In genomic region chr22:37735054-37735453, GRCh38 we compare ENCODE assay signal across 9 cellular contexts. TPM values are rescaled to one million over a fixed set of nuclear protein-coding genes. Genes with fewer than 3 reads are reported as not detected.
A peak's percentile ranks its signal among the peaks of the same experiment; 100 is the strongest.
DNase-seq lines count a peak whose midpoint lies in the region; ATAC-seq, FAIRE-seq and TF ChIP-seq lines count a peak whose summit lies in the region.
"Had no signal": no experiment of that assay in that cellular context is flagged by ENCODE, and none has a peak within 500 bp of the region (broad histone marks: within the 10 kb centered on the region; RNA-seq: fewer than 3 reads in every experiment).

No MANE protein-coding gene starts in this region.

- H2AK5ac ChIP-seq in neuronal stem cell (ENCODE audit: low read depth, low read length) = peak overlapping the region; percentile 28

- no peak overlapping the region for H3K4me3 Mint-ChIP-seq in CD14-positive monocyte

- no peak overlapping the region for H3K27ac Mint-ChIP-seq in CD14-positive monocyte

- H4K8ac ChIP-seq in neuronal stem cell (ENCODE audit: low read depth, low read length) = no peak overlapping the region

- no peak overlapping the region for H2BK120ac ChIP-seq in neuronal stem cell (ENCODE audit: low read depth, low read length)

- ATAC-seq in HG02571 (IDR thresholded peaks at IDR 0.05; ENCODE audit: unreplicated experiment) (no peak), GM21528 (IDR thresholded peaks at IDR 0.05; ENCODE audit: low FRiP score, unreplicated experiment) (no peak)

- H3K27me3 Mint-ChIP-seq in CD14-positive monocyte (ENCODE audit: low read depth in 3 of 3) = peaks cover 0 to 4% (median 2%) of the 10 kb centered on the region in 3 donors

- H3K27ac ChIP-seq in neuronal stem cell (replicated peaks; ENCODE audit: low read length) = no peak overlapping the region
- H3K27ac ChIP-seq: RWPE1 had no signal

- H3K4me3 ChIP-seq in fibroblast of villous mesenchyme (ENCODE audit: low read depth, low read length) (no peak overlapping the region), neuronal stem cell (ENCODE audit: low read length in 2 of 2) (no peak overlapping the region)

- H3K18ac ChIP-seq in neuronal stem cell (ENCODE audit: low read length) = peak overlapping the region; percentile 66

- no peak for FAIRE-seq in RCC 7860 (lab: Jason Lieb, UNC)
- no peak for FAIRE-seq in D721Med (lab: Jason Lieb, UNC)

- no peak overlapping the region for H3K4me2 ChIP-seq in neuronal stem cell (ENCODE audit: insufficient read depth, low read length, poor library complexity, severe bottlenecking)

- WGBS in neuronal stem cell (ENCODE audit: extremely low coverage in 2 of 2, insufficient read length in 2 of 2, insufficient replicate concordance in 1 of 2), 2 donors = no CpG with 5 or more reads among the region's 10 CpGs

- H3K9ac ChIP-seq in neuronal stem cell (ENCODE audit: low read depth, low read length, poor library complexity) = peak overlapping the region; percentile 71

- intact Hi-C loops in CD14-positive monocyte (cut with micrococcal nuclease) = loop anchor here in 1 of 2 donors (10.0 kb wide), 1 partner anchor 90 kb away; no protein-coding TSS in a partner anchor

- H3K36me3 ChIP-seq in neuronal stem cell (replicated peaks in 1 of 2; ENCODE audit: control insufficient read depth in 2 of 2, insufficient read depth in 2 of 2, low read length in 2 of 2) = peaks cover 0 to 4% of the 10 kb centered on the region in 2 donors

- no peaks in the 10 kb centered on the region for H3K27me3 ChIP-seq in neuronal stem cell (ENCODE audit: control insufficient read depth in 3 of 3, insufficient read depth in 3 of 3, low read depth in 1 of 3, low read length in 3 of 3)

- H2BK15ac ChIP-seq in neuronal stem cell (ENCODE audit: low read length) = peak overlapping the region; percentile 23

- DNase-seq in CD14-positive monocyte (ENCODE audit: low spot score) (no peak), RCC 7860 (ENCODE audit: low spot score) (peak; percentile 49), fibroblast of villous mesenchyme (ENCODE audit: low read depth) (no peak), neuronal stem cell (ENCODE audit: low spot score) (peak; percentile 48), GM20000 (ENCODE audit: low spot score) (no peak), D721Med (ENCODE audit: insufficient read length, low spot score) (no peak)

- no peak overlapping the region for H3K4ac ChIP-seq in neuronal stem cell (ENCODE audit: low read length)

- H2AFZ ChIP-seq in neuronal stem cell (ENCODE audit: low read length) = peak overlapping the region; percentile 83

- peaks cover 71% of the 10 kb centered on the region for H3K4me1 Mint-ChIP-seq in CD14-positive monocyte

- no peak overlapping the region for H2BK5ac ChIP-seq in neuronal stem cell (ENCODE audit: low read length)

- no peaks in the 10 kb centered on the region for H3K9me3 ChIP-seq in neuronal stem cell (replicated peaks in 1 of 2; ENCODE audit: control insufficient read depth in 2 of 2, insufficient read depth in 1 of 2, low read depth in 1 of 2, low read length in 2 of 2)

- no peak overlapping the region for H4K91ac ChIP-seq in neuronal stem cell (ENCODE audit: low read depth, low read length, poor library complexity)

- H2BK12ac ChIP-seq in neuronal stem cell (ENCODE audit: low read length) = no peak overlapping the region

- peaks cover 0 to 2% (median 0%) of the 10 kb centered on the region in 7 donors for H3K9me3 Mint-ChIP-seq in CD14-positive monocyte

- peaks cover 3 to 6% of the 10 kb centered on the region in 2 donors for H3K4me1 ChIP-seq in neuronal stem cell (ENCODE audit: control insufficient read depth in 2 of 2, insufficient read depth in 1 of 2, low read depth in 1 of 2, low read length in 2 of 2)

- H3K14ac ChIP-seq in neuronal stem cell (ENCODE audit: low read length) = no peak overlapping the region

- TF ChIP-seq CTCF in CD14-positive monocyte (IDR thresholded peaks at IDR 0.05) = peak; percentile 40
- TF ChIP-seq CTCF in fibroblast of villous mesenchyme (IDR thresholded peaks at IDR 0.05; ENCODE audit: insufficient read depth, low read depth, low read length) = peak; percentile 52
- no peak for TF ChIP-seq CTCF in GM20000 (IDR thresholded peaks at IDR 0.05; ENCODE audit: extremely low read depth, missing control alignments)
- no peak for TF ChIP-seq CTCF in D721Med (IDR thresholded peaks at IDR 0.05; ENCODE audit: insufficient read depth, missing control alignments)

- H3K23ac ChIP-seq in neuronal stem cell (ENCODE audit: low read depth, low read length, poor library complexity) = peak overlapping the region; percentile 3

- H3K36me3 Mint-ChIP-seq in CD14-positive monocyte = peaks cover 7 to 15% of the 10 kb centered on the region in 2 donors

- no peaks in the 10 kb centered on the region for H3K79me1 ChIP-seq in neuronal stem cell (ENCODE audit: low read depth, low read length)

RNA-seq across cellular contexts. Expression of gene TRIOBP, which starts 38.2 kb away (rescaled TPM):
- 10 to 100 TPM; 43.0 to 46.6 TPM for polyA plus RNA-seq in CD14-positive monocyte
- total RNA-seq in fibroblast of villous mesenchyme = 121 and 141 TPM in 2 replicates
- 17.8 TPM for polyA plus RNA-seq in neuronal stem cell (2013, experiment 1 of 2)
- polyA plus RNA-seq in neuronal stem cell (2013, experiment 2 of 2) = 17.3 TPM

RNA-seq across cellular contexts. Expression of gene NOL12, which starts 48.9 kb away (rescaled TPM):
- polyA plus RNA-seq in CD14-positive monocyte = 10 to 100 TPM; 47.3 to 49.2 TPM
- total RNA-seq in fibroblast of villous mesenchyme = 7.3 and 10.3 TPM in 2 replicates
- polyA plus RNA-seq in neuronal stem cell (2013, experiment 1 of 2) = 22.6 TPM
- 19.5 TPM for polyA plus RNA-seq in neuronal stem cell (2013, experiment 2 of 2)

RNA-seq across cellular contexts. Expression of gene LGALS1, which starts 59.6 kb away (rescaled TPM):
- polyA plus RNA-seq in CD14-positive monocyte = 1,000 to 10,000 TPM; 1,719 to 1,844 TPM
- 3,707 and 5,728 TPM in 2 replicates for total RNA-seq in fibroblast of villous mesenchyme
- polyA plus RNA-seq in neuronal stem cell (2013, experiment 1 of 2) = 41.9 TPM
- 44.2 TPM for polyA plus RNA-seq in neuronal stem cell (2013, experiment 2 of 2)

Comparison
In these comparisons a context has a peak if more than half of its experiments do, and no peak if none do; other contexts are left out.
1. DNase-seq: peak in RCC 7860 (single experiment) and neuronal stem cell (single experiment); none in CD14-positive monocyte (single experiment), fibroblast of villous mesenchyme (single experiment), GM20000 (single experiment) and D721Med (single experiment).
2. CTCF ChIP-seq: peak in CD14-positive monocyte (single experiment) and fibroblast of villous mesenchyme (single experiment); none in GM20000 (single experiment) and D721Med (single experiment).